In the genomic region with DNA sequence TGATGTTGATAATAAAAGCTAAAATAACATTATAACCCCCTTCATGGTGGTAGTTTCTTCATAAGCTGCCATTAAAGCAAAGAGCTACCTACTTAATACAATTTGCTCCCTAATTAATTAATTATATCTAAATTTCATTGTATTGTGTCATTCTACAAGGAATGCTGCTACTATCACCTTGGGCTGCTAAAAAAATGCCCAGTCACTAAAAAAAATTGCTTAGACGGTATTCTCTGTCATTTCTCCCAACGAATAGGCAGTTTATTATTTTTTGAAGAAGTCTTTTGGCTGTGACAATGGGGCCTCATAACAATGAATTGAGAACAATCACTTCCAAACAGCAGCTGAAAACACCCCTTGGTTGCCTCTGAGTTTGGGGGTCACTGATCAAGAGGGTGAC, we compare ENCODE assay signal across 26 cellular contexts.
"Had no signal": no experiment of that assay in that cellular context is flagged by ENCODE, and none has a peak within 500 bp of the region (broad histone marks: within the 10 kb centered on the region; RNA-seq: fewer than 3 reads in every experiment).

No MANE protein-coding gene starts in this region.

- DNase-seq: activated CD4-positive, alpha-beta memory T cell treated with anti-CD3 and anti-CD28 coated beads for 36 hours; activated CD4-positive, alpha-beta T cell treated with anti-CD3 and anti-CD28 coated beads, Interleukin-2, amount 10 ng/mL, durations not matched to agents 24 days and 14 days; activated CD4-positive, CD25-positive, alpha-beta regulatory T cell treated with anti-CD3 and anti-CD28 coated beads, Interleukin-2, amount 50 U/mL, for 72 hours; activated CD8-positive, alpha-beta memory T cell treated with anti-CD3 and anti-CD28 coated beads for 24 hours; activated naive CD4-positive, alpha-beta T cell treated with anti-CD3 and anti-CD28 coated beads, Interleukin-2, amount 50 U/mL, for 16 hours; activated naive CD8-positive, alpha-beta T cell treated with anti-CD3 and anti-CD28 coated beads, Interleukin-2, amount 10 ng/mL, durations not matched to agents 7 days and 5 days; activated T-cell treated with anti-CD3 and anti-CD28 coated beads, Interleukin-2, amount 50 U/mL, for 48 hours; adrenal gland; anterior cingulate cortex; central memory CD4-positive, alpha-beta T cell; Karpas-422; MM.1S; NCI-H1105 treated with DMSO at 0.1 percent for 48 hours; NCI-H1436 treated with DMSO at 0.1 percent for 48 hours; NCI-H187; NCI-H2081; NCI-H510A treated with DMSO at 0.1 percent for 48 hours; NCI-H69; Peyer's patch; Right ventricle myocardium superior; SJCRH30; T-helper 9 cell had no signal

- H3K27me3 Mint-ChIP-seq: activated CD4-positive, alpha-beta memory T cell treated with anti-CD3 and anti-CD28 coated beads for 36 hours; activated CD4-positive, alpha-beta T cell treated with anti-CD3 and anti-CD28 coated beads, Interleukin-2, amount 10 ng/mL, durations not matched to agents 24 days and 14 days; activated naive CD8-positive, alpha-beta T cell treated with anti-CD3 and anti-CD28 coated beads, Interleukin-2, amount 10 ng/mL, durations not matched to agents 7 days and 5 days; activated T-helper 17 cell treated with anti-CD3 and anti-CD28 coated beads, Interleukin-2, amount 50 U/mL, for 72 hours had no signal

- H3K27ac ChIP-seq: adrenal gland, Peyer's patch, RWPE1, SJCRH30 had no signal

- H3K9me3 ChIP-seq: adrenal gland, Peyer's patch, SJCRH30 had no signal

- H3K9me3 Mint-ChIP-seq: activated T-helper 17 cell treated with anti-CD3 and anti-CD28 coated beads, Interleukin-2, amount 50 U/mL, for 72 hours had no signal

- H3K36me3 ChIP-seq: adrenal gland, Peyer's patch, SJCRH30 had no signal

- H3K4me1 ChIP-seq: SJCRH30 had no signal

- H3K4me3 Mint-ChIP-seq: activated CD4-positive, alpha-beta memory T cell treated with anti-CD3 and anti-CD28 coated beads for 36 hours; activated CD4-positive, alpha-beta T cell treated with anti-CD3 and anti-CD28 coated beads, Interleukin-2, amount 10 ng/mL, durations not matched to agents 24 days and 14 days; activated naive CD8-positive, alpha-beta T cell treated with anti-CD3 and anti-CD28 coated beads, Interleukin-2, amount 10 ng/mL, durations not matched to agents 7 days and 5 days; activated T-helper 17 cell treated with anti-CD3 and anti-CD28 coated beads, Interleukin-2, amount 50 U/mL, for 72 hours; T-helper 1 cell treated with Interleukin-12 subunit alpha and Interleukin-12 subunit beta and Interleukin-4 antibody, amounts not matched to agents 30 μg/mL and 1 μg/mL, for 36 hours; WTC11 had no signal

- H3K27ac Mint-ChIP-seq: activated CD4-positive, alpha-beta memory T cell treated with anti-CD3 and anti-CD28 coated beads for 36 hours; activated CD4-positive, alpha-beta T cell treated with anti-CD3 and anti-CD28 coated beads, Interleukin-2, amount 10 ng/mL, durations not matched to agents 24 days and 14 days; activated naive CD8-positive, alpha-beta T cell treated with anti-CD3 and anti-CD28 coated beads, Interleukin-2, amount 10 ng/mL, durations not matched to agents 7 days and 5 days; T-helper 1 cell treated with Interleukin-12 subunit alpha and Interleukin-12 subunit beta and Interleukin-4 antibody, amounts not matched to agents 30 μg/mL and 1 μg/mL, for 36 hours had no signal

- H3K27me3 ChIP-seq: adrenal gland, Peyer's patch, SJCRH30 had no signal

- ATAC-seq: activated T-helper 17 cell treated with anti-CD3 and anti-CD28 coated beads, Interleukin-2, amount 50 U/mL, for 72 hours; WTC11 had no signal

- H3K4me3 ChIP-seq: adrenal gland, Peyer's patch, SJCRH30 had no signal
